6 cellular contexts compared by ENCODE assay signal in the genomic region with DNA sequence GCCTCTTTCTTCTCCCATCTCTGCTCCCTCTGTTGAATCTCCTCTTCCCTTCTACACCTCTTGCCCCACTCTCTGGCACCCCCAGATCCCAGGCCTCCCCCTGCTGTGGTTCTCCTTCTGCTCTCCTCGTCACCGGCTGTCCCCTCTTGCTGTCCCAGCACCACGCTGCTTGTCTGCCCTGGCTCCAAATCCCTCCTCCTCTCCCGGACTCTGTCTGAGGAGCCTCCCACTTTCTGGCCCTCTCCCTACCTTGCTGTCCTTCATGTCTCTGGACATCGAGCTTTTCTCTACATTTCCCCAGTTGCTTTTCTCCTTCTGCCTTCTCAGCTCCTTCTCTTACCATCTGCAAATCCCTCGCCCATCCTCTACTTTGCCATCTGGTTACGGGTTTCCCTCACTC. TPM values are rescaled to one million over a fixed set of nuclear protein-coding genes. Genes with fewer than 3 reads are reported as not detected.
DNase-seq lines count a peak whose midpoint lies in the region; ATAC-seq and TF ChIP-seq lines count a peak whose summit lies in the region.

No MANE protein-coding gene starts in this region.

- no peak overlapping the region for H3K56ac ChIP-seq in IMR-90 (ENCODE audit: extremely low read depth, insufficient read depth, low read length)

- TF ChIP-seq RAD21 in IMR-90 (IDR thresholded peaks at IDR 0.05; ENCODE audit: low read length), result no peak

- no peak overlapping the region for H4K5ac ChIP-seq in IMR-90 (ENCODE audit: low read depth, low read length)

- H3K79me1 ChIP-seq in IMR-90 (ENCODE audit: low read depth in 1 of 2, low read length in 2 of 2), result peaks cover 10 to 28% of the 10 kb centered on the region in 2 experiments
- H3K79me1 ChIP-seq in trophoblast cell (ENCODE audit: low read length), result peaks cover 5% of the 10 kb centered on the region

- H2AK5ac ChIP-seq in IMR-90 (ENCODE audit: low read depth, low read length), result no peak overlapping the region
- H2AK5ac ChIP-seq in trophoblast cell (ENCODE audit: low read length), result no peak overlapping the region

- peak; percentile 16 for ATAC-seq in IMR-90 (ENCODE audit: low read depth)

- H3K4ac ChIP-seq in IMR-90 (ENCODE audit: low read depth, low read length), result no peak overlapping the region
- no peak overlapping the region for H3K4ac ChIP-seq in trophoblast cell (ENCODE audit: low read depth, low read length)

- intact Hi-C loops in IMR-90 (cut with micrococcal nuclease), result no loop called here
- intact Hi-C loops in colonic mucosa (cut with DNase I), result no loop called here

- H4K12ac ChIP-seq in trophoblast cell (ENCODE audit: low read depth, low read length), result no peak overlapping the region

- TF ChIP-seq CTCF in IMR-90 (conservative IDR thresholded peaks at IDR 0.05; ENCODE audit: low read depth, low read length), result no peak
- no peak for TF ChIP-seq CTCF in colonic mucosa (IDR thresholded peaks at IDR 0.05)

- no peak overlapping the region for H3K18ac ChIP-seq in IMR-90 (ENCODE audit: low read depth, low read length)
- no peak overlapping the region for H3K18ac ChIP-seq in trophoblast cell (ENCODE audit: low read length)

- peak overlapping the region; percentile 67 for H3K9ac ChIP-seq in IMR-90 (ENCODE audit: low read depth, low read length)
- peak overlapping the region in 1 of 2 donors; percentile 61 for H3K9ac ChIP-seq in colonic mucosa (ENCODE audit: low read depth in 2 of 2, low read length in 2 of 2)
- H3K9ac ChIP-seq in trophoblast cell (ENCODE audit: low read length), result no peak overlapping the region

- peak; percentile 13 for DNase-seq in IMR-90
- no peak for DNase-seq in colonic mucosa
- no peak for DNase-seq in trophoblast cell
- DNase-seq in MG63, result no peak
- DNase-seq in midbrain (lab: John Stamatoyannopoulos, UW), result no peak
- DNase-seq in NCI-H2081 treated with DMSO at 0.1 percent for 48 hours (lab: John Stamatoyannopoulos, UW), result no peak

- H3K23ac ChIP-seq in IMR-90 (ENCODE audit: low read depth, low read length) (0 out of 2 replicates have a peak overlapping the region, but pooled peaks have one; percentile 10), trophoblast cell (ENCODE audit: low read length) (no peak overlapping the region)

- H3K36me3 ChIP-seq in IMR-90 (ENCODE audit: control insufficient read depth, insufficient read depth, low read length), result peaks cover 8% of the 10 kb centered on the region
- H3K36me3 ChIP-seq in colonic mucosa, result no peaks in the 10 kb centered on the region
- H3K36me3 ChIP-seq in trophoblast cell (ENCODE audit: control insufficient read depth in 1 of 2, insufficient read depth in 2 of 2, low read length in 2 of 2), result peaks cover 4 to 10% of the 10 kb centered on the region in 2 experiments
- no peaks in the 10 kb centered on the region for H3K36me3 ChIP-seq in MG63

- peaks cover 7% of the 10 kb centered on the region for H3K9me3 ChIP-seq in IMR-90 (ENCODE audit: control insufficient read depth, insufficient read depth, low read length)
- no peaks in the 10 kb centered on the region for H3K9me3 ChIP-seq in colonic mucosa
- peaks cover 6% of the 10 kb centered on the region for H3K9me3 ChIP-seq in trophoblast cell (ENCODE audit: insufficient read depth, low read depth, low read length)
- peaks cover 25% of the 10 kb centered on the region for H3K9me3 ChIP-seq in MG63

- no peak overlapping the region for H2BK12ac ChIP-seq in trophoblast cell (ENCODE audit: low read length)

- H3K79me2 ChIP-seq in trophoblast cell (ENCODE audit: control insufficient read depth, insufficient read depth, low read length, poor library complexity), result peaks cover 5% of the 10 kb centered on the region

- H2BK20ac ChIP-seq in IMR-90 (ENCODE audit: low read depth, low read length), result no peak overlapping the region

- no peak for TF ChIP-seq POLR2A in IMR-90 (IDR thresholded peaks at IDR 0.05; ENCODE audit: low read depth, low read length)

- POLR2A ChIA-PET in IMR-90 (lab: Charles Lee; ENCODE audit: unreplicated experiment), result no interaction called here

- H3K4me1 ChIP-seq in IMR-90 (ENCODE audit: control insufficient read depth, insufficient read depth, low read length) (peaks cover 2% of the 10 kb centered on the region; the same call in 1 of the 2 replicates), colonic mucosa (no peaks in the 10 kb centered on the region), trophoblast cell (ENCODE audit: control insufficient read depth in 1 of 2, insufficient read depth in 2 of 2, low read length in 2 of 2) (peaks cover 6 to 8% of the 10 kb centered on the region in 2 experiments)

- H3K4me2 ChIP-seq in IMR-90 (ENCODE audit: low read depth, low read length), result peak overlapping the region; percentile 94
- peak overlapping the region; percentile 96 for H3K4me2 ChIP-seq in trophoblast cell (ENCODE audit: low read length)

- no peak overlapping the region for H2BK15ac ChIP-seq in IMR-90 (ENCODE audit: low read depth, low read length)

- H3K27ac ChIP-seq in IMR-90 (ENCODE audit: insufficient read depth, low read length) (no peak overlapping the region; the same call in 1 of the 2 replicates), colonic mucosa (no peak overlapping the region), trophoblast cell (ENCODE audit: low read depth, low read length) (no peak overlapping the region)

- H2BK120ac ChIP-seq in IMR-90 (ENCODE audit: low read depth, low read length), result no peak overlapping the region
- no peak overlapping the region for H2BK120ac ChIP-seq in trophoblast cell (ENCODE audit: insufficient read depth, low read length, poor library complexity)

- in situ Hi-C loops in IMR-90 (cut with MboI; ENCODE audit: low sequenced_read_pairs), result no loop called here

- no peaks in the 10 kb centered on the region for H3K27me3 ChIP-seq in IMR-90 (ENCODE audit: control insufficient read depth, insufficient read depth, low read length)
- no peaks in the 10 kb centered on the region for H3K27me3 ChIP-seq in colonic mucosa
- H3K27me3 ChIP-seq in trophoblast cell (ENCODE audit: insufficient read depth, low read length), result no peaks in the 10 kb centered on the region
- no peaks in the 10 kb centered on the region for H3K27me3 ChIP-seq in MG63

- H3K9me1 ChIP-seq in IMR-90 (ENCODE audit: insufficient read depth, low read length), result no peaks in the 10 kb centered on the region

- 0% methylated on average over 2 of the region's 7 CpGs; no CpG with 5 or more reads in 1 of the 2 experiments for WGBS in IMR-90 (ENCODE audit: extremely low coverage in 2 of 2, insufficient read length in 1 of 2), 2 experiments
- no CpG with 5 or more reads among the region's 7 CpGs for WGBS in trophoblast cell (ENCODE audit: extremely low coverage, insufficient coverage, insufficient read length)

- H4K91ac ChIP-seq in IMR-90 (ENCODE audit: insufficient read depth, low read depth, low read length) (no peak overlapping the region), trophoblast cell (ENCODE audit: low read depth, low read length) (no peak overlapping the region)

- H2BK5ac ChIP-seq in IMR-90 (ENCODE audit: low read depth, low read length, poor library complexity, severe bottlenecking) (no peak overlapping the region), trophoblast cell (ENCODE audit: low read depth, low read length, poor library complexity) (no peak overlapping the region)

- H4K8ac ChIP-seq in IMR-90 (ENCODE audit: low read depth in 2 of 2, low read length in 2 of 2) (no peak overlapping the region), trophoblast cell (ENCODE audit: low read depth, low read length) (no peak overlapping the region)

- no TSS peak for BruUV-seq in IMR-90 (replicated peaks; lab: Mats Ljungman, UMichigan)

- H2AK9ac ChIP-seq in IMR-90 (replicated peaks; ENCODE audit: low read depth, low read length, poor library complexity), result no peak overlapping the region

- CTCF ChIA-PET in IMR-90 (lab: Yijun Ruan, JAX), result no interaction called here

- H2AFZ ChIP-seq in IMR-90 (replicated peaks; ENCODE audit: low read length, poor library complexity), result peak overlapping the region; percentile 91
- no peak overlapping the region for H2AFZ ChIP-seq in trophoblast cell (ENCODE audit: insufficient read depth, low read length, poor library complexity)

- H3K14ac ChIP-seq in IMR-90 (replicated peaks; ENCODE audit: low read depth, low read length) (no peak overlapping the region), trophoblast cell (ENCODE audit: low read length) (no peak overlapping the region)

- H4K20me1 ChIP-seq in IMR-90 (ENCODE audit: insufficient read depth, low read length), result no peaks in the 10 kb centered on the region

- H3K4me3 ChIP-seq in IMR-90 (ENCODE audit: insufficient read depth, low read depth, low read length) (peak overlapping the region; percentile 59), colonic mucosa (peak overlapping the region; percentile 50), trophoblast cell (ENCODE audit: low read depth, low read length) (no peak overlapping the region), MG63 (no peak overlapping the region)

- dilution Hi-C loops in IMR-90 (cut with HindIII; ENCODE audit: low sequenced_read_pairs, unreplicated experiment), result no loop called here

RNA-seq across cellular contexts. Expression of a gene that starts 1.3 kb away (rescaled TPM):
- total RNA-seq in IMR-90 (2012; rRNA removed) (8.9 and 13.4 TPM in 2 replicates), colonic mucosa (1 to 10 TPM; 6.2 to 7.6 TPM)
- polyA plus RNA-seq in IMR-90 (2012; rRNA removed), result 2.3 and 2.8 TPM in 2 replicates
- 0.45 and 1.9 TPM in 2 replicates for polyA plus RNA-seq in IMR-90 (2012; cell fraction: cytosol; rRNA removed)
- 0.74 and 5.6 TPM in 2 replicates for polyA plus RNA-seq in IMR-90 (2012; cell fraction: nucleus; rRNA removed; ENCODE audit: low replicate concordance)
- 6.7 and 7.0 TPM in 2 replicates for polyA plus RNA-seq in trophoblast cell (2013)
- total RNA-seq in MG63 (2014; rRNA removed; shearing (Covaris generic); ENCODE audit: low replicate concordance), result 0.69 and 1.5 TPM in 2 replicates

RNA-seq across cellular contexts. Expression of a gene that starts 24.9 kb away (rescaled TPM):
- total RNA-seq in IMR-90 (2012; rRNA removed), result 7.7 and 7.8 TPM in 2 replicates
- polyA plus RNA-seq in IMR-90 (2012; rRNA removed), result 3.9 and 4.2 TPM in 2 replicates
- 0.92 and 1.2 TPM in 2 replicates for polyA plus RNA-seq in IMR-90 (2012; cell fraction: cytosol; rRNA removed)
- polyA plus RNA-seq in IMR-90 (2012; cell fraction: nucleus; rRNA removed; ENCODE audit: low replicate concordance), result 0.77 and 4.5 TPM in 2 replicates
- 1 to 10 TPM; 2.0 to 4.9 TPM for total RNA-seq in colonic mucosa
- polyA plus RNA-seq in trophoblast cell (2013), result 14.2 and 16.3 TPM in 2 replicates
- not detected in 2 replicates for total RNA-seq in MG63 (2014; rRNA removed; shearing (Covaris generic); ENCODE audit: low replicate concordance)

RNA-seq across cellular contexts. Expression of a gene that starts 35.6 kb away (rescaled TPM):
- total RNA-seq in IMR-90 (2012; rRNA removed) (2.5 and 3.0 TPM in 2 replicates), colonic mucosa (1 to 10 TPM; 1.6 to 2.2 TPM)
- polyA plus RNA-seq in IMR-90 (2012; rRNA removed), result 1.5 and 2.0 TPM in 2 replicates
- polyA plus RNA-seq in IMR-90 (2012; cell fraction: cytosol; rRNA removed), result 0.54 and 0.76 TPM in 2 replicates
- polyA plus RNA-seq in IMR-90 (2012; cell fraction: nucleus; rRNA removed; ENCODE audit: low replicate concordance), result 0.96 and 4.2 TPM in 2 replicates
- polyA plus RNA-seq in trophoblast cell (2013), result 3.2 and 3.7 TPM in 2 replicates
- total RNA-seq in MG63 (2014; rRNA removed; shearing (Covaris generic); ENCODE audit: low replicate concordance), result not detected in 2 replicates

RNA-seq across cellular contexts. Expression of a gene that starts 54.4 kb away (rescaled TPM):
- total RNA-seq in IMR-90 (2012; rRNA removed) (26.9 and 30.8 TPM in 2 replicates), colonic mucosa (10 to 100 TPM; 15.5 to 20.9 TPM)
- polyA plus RNA-seq in IMR-90 (2012; rRNA removed), result 16.4 and 22.6 TPM in 2 replicates
- 4.7 and 7.9 TPM in 2 replicates for polyA plus RNA-seq in IMR-90 (2012; cell fraction: cytosol; rRNA removed)
- 68.6 and 98.0 TPM in 2 replicates for polyA plus RNA-seq in IMR-90 (2012; cell fraction: nucleus; rRNA removed; ENCODE audit: low replicate concordance)
- polyA plus RNA-seq in trophoblast cell (2013), result 26.8 and 27.6 TPM in 2 replicates
- 6.4 and 9.8 TPM in 2 replicates for total RNA-seq in MG63 (2014; rRNA removed; shearing (Covaris generic); ENCODE audit: low replicate concordance)

Comparison
In these comparisons a context has a peak if more than half of its experiments do, and no peak if none do; other contexts are left out.
1. H3K4me3 ChIP-seq: peak in IMR-90 (single experiment) and colonic mucosa (single experiment); none in trophoblast cell (single experiment) and MG63 (single experiment).